ENCODE assay signal across 22 cellular contexts in genomic region chr9:31166516-31166915, GRCh38.
A peak's percentile ranks its signal among the peaks of the same experiment; 100 is the strongest.
DNase-seq lines count a peak whose midpoint lies in the region; ATAC-seq and TF ChIP-seq lines count a peak whose summit lies in the region.
"Had no signal": no experiment of that assay in that cellular context is flagged by ENCODE, and none has a peak within 500 bp of the region (broad histone marks: within the 10 kb centered on the region; RNA-seq: fewer than 3 reads in every experiment).

No MANE protein-coding gene starts in this region.

- dilution Hi-C loops in IMR-90 (cut with HindIII; ENCODE audit: low sequenced_read_pairs, unreplicated experiment) = no loop called here

- no peak overlapping the region for H3K18ac ChIP-seq in IMR-90 (ENCODE audit: low read depth, low read length)

- CTCF ChIA-PET in IMR-90 (lab: Yijun Ruan, JAX) = no interaction called here

- no peak overlapping the region for H2AFZ ChIP-seq in IMR-90 (replicated peaks; ENCODE audit: low read length, poor library complexity)
- H2AFZ ChIP-seq: GM23248 had no signal

- H3K4me2 ChIP-seq in IMR-90 (ENCODE audit: low read depth, low read length) = no peak overlapping the region

- peaks cover 7% of the 10 kb centered on the region; the same call in 1 of the 2 replicates for H3K9me3 ChIP-seq in IMR-90 (ENCODE audit: control insufficient read depth, insufficient read depth, low read length)
- H3K9me3 ChIP-seq in testis = no peaks in the 10 kb centered on the region

- intact Hi-C loops in IMR-90 (cut with micrococcal nuclease) = no loop called here
- intact Hi-C loops in testis (cut with DNase I; ENCODE audit: low total_unique reads) = no loop called here

- in situ Hi-C loops in IMR-90 (cut with MboI; ENCODE audit: low sequenced_read_pairs) = no loop called here

- WGBS in IMR-90 (ENCODE audit: extremely low coverage in 2 of 2, insufficient read length in 1 of 2), 2 experiments = no CpG with 5 or more reads among the region's 4 CpGs
- WGBS in testis, 2 donors = 53 to 59% methylated on average over 4 of the region's 4 CpGs

- H3K27me3 ChIP-seq in IMR-90 (ENCODE audit: control insufficient read depth, insufficient read depth, low read length) = no peaks in the 10 kb centered on the region
- H3K27me3 ChIP-seq in testis = no peaks in the 10 kb centered on the region

- H4K5ac ChIP-seq in IMR-90 (ENCODE audit: low read depth, low read length) = no peak overlapping the region

- no peak for ATAC-seq in IMR-90 (ENCODE audit: low read depth)
- ATAC-seq: K562, T-cell had no signal

- H3K4me3 ChIP-seq in IMR-90 (ENCODE audit: insufficient read depth, low read depth, low read length) = no peak overlapping the region
- H3K4me3 ChIP-seq in testis = no peak overlapping the region
- H3K4me3 ChIP-seq: GM23248, K562 had no signal

- H3K79me1 ChIP-seq in IMR-90 (ENCODE audit: low read depth in 1 of 2, low read length in 2 of 2) = no peaks in the 10 kb centered on the region

- peak overlapping the region; percentile 28 for H2AK9ac ChIP-seq in IMR-90 (replicated peaks; ENCODE audit: low read depth, low read length, poor library complexity)

- H2BK120ac ChIP-seq in IMR-90 (ENCODE audit: low read depth, low read length) = no peak overlapping the region

- H3K9ac ChIP-seq in IMR-90 (ENCODE audit: low read depth, low read length) = no peak overlapping the region
- H3K9ac ChIP-seq: GM23248 had no signal

- H4K8ac ChIP-seq in IMR-90 (ENCODE audit: low read depth in 2 of 2, low read length in 2 of 2) = no peak overlapping the region

- H2BK15ac ChIP-seq in IMR-90 (ENCODE audit: low read depth, low read length) = no peak overlapping the region

- H4K20me1 ChIP-seq in IMR-90 (ENCODE audit: insufficient read depth, low read length) = no peaks in the 10 kb centered on the region

- H3K4ac ChIP-seq in IMR-90 (ENCODE audit: low read depth, low read length) = no peak overlapping the region

- H4K91ac ChIP-seq in IMR-90 (ENCODE audit: insufficient read depth, low read depth, low read length) = no peak overlapping the region

- no peak overlapping the region for H2BK20ac ChIP-seq in IMR-90 (ENCODE audit: low read depth, low read length)

- no peak overlapping the region for H3K14ac ChIP-seq in IMR-90 (replicated peaks; ENCODE audit: low read depth, low read length)

- no peaks in the 10 kb centered on the region for H3K4me1 ChIP-seq in IMR-90 (ENCODE audit: control insufficient read depth, insufficient read depth, low read length)
- no peaks in the 10 kb centered on the region for H3K4me1 ChIP-seq in testis

- BruUV-seq in IMR-90 (replicated peaks; lab: Mats Ljungman, UMichigan) = no TSS peak

- no peak overlapping the region for H3K56ac ChIP-seq in IMR-90 (ENCODE audit: extremely low read depth, insufficient read depth, low read length)

- no peaks in the 10 kb centered on the region for H3K36me3 ChIP-seq in IMR-90 (ENCODE audit: control insufficient read depth, insufficient read depth, low read length)
- H3K36me3 ChIP-seq in testis (ENCODE audit: low read depth, missing control alignments) = no peaks in the 10 kb centered on the region

- no peak overlapping the region for H3K23ac ChIP-seq in IMR-90 (ENCODE audit: low read depth, low read length)

- DNase-seq in DMS 273 (lab: John Stamatoyannopoulos, UW; ENCODE audit: unreplicated experiment) (peak; percentile 39), DMS 273 treated with DMSO at 0.1 percent for 48 hours (lab: John Stamatoyannopoulos, UW) (no peak), IMR-90 (no peak), NCI-H69 (lab: John Stamatoyannopoulos, UW) (peak; percentile 64), testis (peak; percentile 36), COLO829 (ENCODE audit: low spot score) (no peak)
- DNase-seq in NK-92 treated with Interleukin-12 subunit alpha and Interleukin-12 subunit beta, amount 100 ng/mL, for 24 hours (lab: John Stamatoyannopoulos, UW) = no peak
- DNase-seq: ACHN, DMS53, GM23248, H9, Kasumi-1, NCI-H1417, NCI-H1694 treated with DMSO at 0.1 percent for 48 hours, NCI-H2081, NCI-H2227 treated with DMSO at 0.1 percent for 48 hours, NCI-H526 treated with DMSO at 0.1 percent for 48 hours, Right ventricle myocardium superior, RPMI8226, T-cell had no signal

- H3K27ac ChIP-seq in IMR-90 (ENCODE audit: insufficient read depth, low read length) (no peak overlapping the region), testis (no peak overlapping the region)
- H3K27ac ChIP-seq: 22Rv1, GM23248 had no signal

- no peak for TF ChIP-seq POLR2A in IMR-90 (IDR thresholded peaks at IDR 0.05; ENCODE audit: low read depth, low read length)
- no peak for TF ChIP-seq POLR2A in testis (IDR thresholded peaks at IDR 0.05)

- POLR2A ChIA-PET in IMR-90 (lab: Charles Lee; ENCODE audit: unreplicated experiment) = no interaction called here

- no peaks in the 10 kb centered on the region for H3K9me1 ChIP-seq in IMR-90 (ENCODE audit: insufficient read depth, low read length)

- H2AK5ac ChIP-seq in IMR-90 (ENCODE audit: low read depth, low read length) = no peak overlapping the region

- no peak for TF ChIP-seq CTCF in IMR-90 (conservative IDR thresholded peaks at IDR 0.05; ENCODE audit: low read depth, low read length)
- TF ChIP-seq CTCF in testis (IDR thresholded peaks at IDR 0.05) = no peak

- no peak for TF ChIP-seq RAD21 in IMR-90 (IDR thresholded peaks at IDR 0.05; ENCODE audit: low read length)

- no peak overlapping the region for H2BK5ac ChIP-seq in IMR-90 (ENCODE audit: low read depth, low read length, poor library complexity, severe bottlenecking)

TF ChIP-seq in IMR-90, 13 proteins besides CTCF, POLR2A, EP300 and RAD21:
- TF ChIP-seq CEBPB (IDR thresholded peaks at IDR 0.05; ENCODE audit: low read depth, low read length) (no peak), MXI1 (IDR thresholded peaks at IDR 0.05; ENCODE audit: borderline replicate concordance, low read depth, low read length) (no peak), MAZ (IDR thresholded peaks at IDR 0.05; ENCODE audit: borderline replicate concordance, low read depth, low read length) (no peak), USF2 (IDR thresholded peaks at IDR 0.05; ENCODE audit: low read depth, low read length) (no peak), RCOR1 (IDR thresholded peaks at IDR 0.05; ENCODE audit: insufficient replicate concordance, low read length) (no peak), MAFK (IDR thresholded peaks at IDR 0.05; ENCODE audit: low read depth, low read length) (no peak), FOS (IDR thresholded peaks at IDR 0.05; ENCODE audit: low read depth, low read length) (no peak), SMC3 (IDR thresholded peaks at IDR 0.05; ENCODE audit: low read depth, low read length) (no peak), CHD1 (IDR thresholded peaks at IDR 0.05; ENCODE audit: low read depth, low read length) (no peak), ELK1 (IDR thresholded peaks at IDR 0.05; ENCODE audit: borderline replicate concordance, low read depth, low read length) (no peak), NFE2L2 (IDR thresholded peaks at IDR 0.05; ENCODE audit: low read depth, low read length) (no peak), BHLHE40 (IDR thresholded peaks at IDR 0.05; ENCODE audit: low read depth, low read length) (no peak), RFX5 (IDR thresholded peaks at IDR 0.05; ENCODE audit: low read depth, low read length) (no peak)

Comparison
In these comparisons a context has a peak if more than half of its experiments do, and no peak if none do; other contexts are left out.
1. DNase-seq: peak in DMS 273 (single experiment), NCI-H69 (single experiment) and testis (single experiment); none in DMS 273 treated with DMSO at 0.1 percent for 48 hours (single experiment), IMR-90 (single experiment), COLO829 (single experiment) and NK-92 treated with Interleukin-12 subunit alpha and Interleukin-12 subunit beta, amount 100 ng/mL, for 24 hours (single experiment).